ENCODE assay signal across 11 cellular contexts in the genomic region with DNA sequence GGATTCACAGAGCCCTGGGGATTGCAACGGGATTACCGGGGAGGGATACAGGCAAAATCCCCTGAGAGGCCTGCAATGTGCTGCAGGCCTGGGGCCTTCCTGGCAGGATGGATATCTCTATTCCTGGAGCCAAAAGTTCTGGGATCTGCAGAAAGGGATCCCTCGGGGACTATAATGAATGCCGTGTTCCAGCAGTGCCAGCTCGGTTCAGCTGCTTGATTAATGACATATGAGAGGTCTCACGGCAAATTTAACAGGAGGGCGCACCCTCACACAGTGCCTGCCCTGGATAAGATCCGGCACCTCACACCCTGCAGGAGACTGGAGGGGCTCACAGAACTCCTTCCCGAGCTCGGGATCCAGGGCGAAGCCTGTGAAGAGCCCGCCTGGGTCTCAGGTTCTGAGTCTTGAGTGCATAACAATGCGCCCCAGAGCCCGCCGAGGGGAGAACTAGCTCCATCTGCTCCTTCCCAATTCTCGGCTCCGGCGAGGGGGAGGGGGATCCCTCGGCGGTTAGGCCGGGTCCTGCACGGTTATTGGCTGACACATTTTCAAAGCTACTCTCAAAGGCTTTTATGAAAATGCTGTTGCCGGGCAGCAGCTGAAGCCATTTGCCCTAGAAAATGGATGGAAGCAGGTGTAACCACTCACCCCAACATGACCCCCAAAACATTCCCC. TPM values are rescaled to one million over a fixed set of nuclear protein-coding genes. Genes with fewer than 3 reads are reported as not detected.
DNase-seq lines count a peak whose midpoint lies in the region; ATAC-seq and TF ChIP-seq lines count a peak whose summit lies in the region.
"Had no signal": no experiment of that assay in that cellular context is flagged by ENCODE, and none has a peak within 500 bp of the region (broad histone marks: within the 10 kb centered on the region; RNA-seq: fewer than 3 reads in every experiment).

No MANE protein-coding gene starts in this region.

- TF ChIP-seq CTCF in heart right ventricle (IDR thresholded peaks at IDR 0.05) (no peak), gastrocnemius medialis (IDR thresholded peaks at IDR 0.05 in 4 of 5, conservative IDR thresholded peaks at IDR 0.05 in 1 of 5) (no peak)

- no peaks in the 10 kb centered on the region for H3K36me3 ChIP-seq in HUES6 (ENCODE audit: control insufficient read depth, insufficient read depth, low read length)
- H3K36me3 ChIP-seq in heart right ventricle: no peaks in the 10 kb centered on the region
- no peaks in the 10 kb centered on the region for H3K36me3 ChIP-seq in gastrocnemius medialis

- ATAC-seq in heart right ventricle: peak; percentile 37 to 64 (median 54)
- ATAC-seq in gastrocnemius medialis: peak in 1 of 2 donors; percentile 9
- ATAC-seq in GM18907 (IDR thresholded peaks at IDR 0.05; ENCODE audit: unreplicated experiment): no peak
- ATAC-seq in HG02623 (IDR thresholded peaks at IDR 0.05; ENCODE audit: unreplicated experiment): no peak

- WGBS in heart right ventricle, 2 donors: 45 to 50% methylated on average over 23 of the region's 23 CpGs

- in situ Hi-C loops in gastrocnemius medialis (cut with MboI; ENCODE audit: low sequenced_read_pairs in 4 of 4): no loop called here

- H3K9ac ChIP-seq in HUES6 (ENCODE audit: low read length): peak overlapping the region; percentile 3
- H3K9ac ChIP-seq: KMS-11 had no signal

- H3K27ac ChIP-seq in HUES6 (ENCODE audit: low read depth, low read length) (no peak overlapping the region), heart right ventricle (peak overlapping the region in 4 of 10 donors; percentile 6 to 29 (median 24)), gastrocnemius medialis (no peak overlapping the region)
- H3K27ac ChIP-seq: KMS-11 had no signal

- TF ChIP-seq POLR2A in gastrocnemius medialis (IDR thresholded peaks at IDR 0.05): no peak

- intact Hi-C loops in heart right ventricle (cut with DNase I): loop anchor here in 1 of 10 donors (10.0 kb wide), 1 partner anchor 65 kb away; no protein-coding TSS in a partner anchor
- intact Hi-C loops in gastrocnemius medialis (cut with DNase I; ENCODE audit: low total_unique reads): loop anchor here (2.0 kb wide), 1 partner anchor 97 kb away; no protein-coding TSS in a partner anchor

- H3K4me3 ChIP-seq in HUES6 (ENCODE audit: low read depth, low read length) (peak overlapping the region; percentile 37), heart right ventricle (peak overlapping the region in 1 of 10 donors; percentile 17), gastrocnemius medialis (peak overlapping the region in 3 of 4 donors; percentile 14 to 26 (median 20))

- H3K4me1 ChIP-seq in HUES6 (ENCODE audit: control insufficient read depth, insufficient read depth, low read length) (peaks cover 36% of the 10 kb centered on the region), heart right ventricle (peaks cover 3 to 31% (median 14%) of the 10 kb centered on the region in 9 donors), gastrocnemius medialis (peaks cover 4 to 8% of the 10 kb centered on the region in 2 donors)

- no peaks in the 10 kb centered on the region for H3K27me3 ChIP-seq in HUES6 (ENCODE audit: control insufficient read depth, insufficient read depth, low read length)
- peaks cover 0 to 7% (median 0%) of the 10 kb centered on the region in 7 donors for H3K27me3 ChIP-seq in heart right ventricle
- H3K27me3 ChIP-seq in gastrocnemius medialis: no peaks in the 10 kb centered on the region

- H3K9me3 ChIP-seq in HUES6 (ENCODE audit: control insufficient read depth, insufficient read depth, low read depth, low read length) (no peaks in the 10 kb centered on the region), heart right ventricle (no peaks in the 10 kb centered on the region), gastrocnemius medialis (no peaks in the 10 kb centered on the region)

- DNase-seq in SK-N-DZ (ENCODE audit: low spot score) (peak; percentile 19), heart right ventricle (peak; percentile 10 to 26), gastrocnemius medialis (no peak), HUDEP-2 (lab: John Stamatoyannopoulos, UW; ENCODE audit: unreplicated experiment in 76 of 76) (no peak), NCI-H1417 treated with DMSO at 0.1 percent for 48 hours (lab: John Stamatoyannopoulos, UW) (no peak)
- DNase-seq: activated naive CD8-positive, alpha-beta T cell treated with anti-CD3 and anti-CD28 coated beads, Interleukin-2, amount 10 ng/mL, durations not matched to agents 7 days and 5 days; DND-41 had no signal

RNA-seq across cellular contexts. Expression of gene RGS8, which starts 15.4 kb away (rescaled TPM):
- polyA plus RNA-seq in SK-N-DZ (2014; cell fraction: cytosol; rRNA removed): not detected in 2 replicates
- not detected in 2 replicates for polyA plus RNA-seq in SK-N-DZ (2014; cell fraction: nucleus; rRNA removed)
- total RNA-seq in heart right ventricle (under 1 TPM in 4 of 10 donors, not detected in 6; 0.05 to 0.56 (median 0.24) TPM), gastrocnemius medialis (not detected)
- polyA plus RNA-seq in heart right ventricle: not detected
- total RNA-seq: activated naive CD8-positive, alpha-beta T cell treated with anti-CD3 and anti-CD28 coated beads, Interleukin-2, amount 10 ng/mL, durations not matched to agents 7 days and 5 days had no signal

Comparison
In these comparisons a context has a peak if more than half of its experiments do, and no peak if none do; other contexts are left out.
1. DNase-seq: peak in SK-N-DZ (single experiment) and heart right ventricle (2 of 2); none in gastrocnemius medialis (0 of 2), HUDEP-2 (0 of 76) and NCI-H1417 treated with DMSO at 0.1 percent for 48 hours (single experiment).
2. ATAC-seq: peak in heart right ventricle (8 of 8); none in GM18907 (single experiment) and HG02623 (single experiment).